Comparison of ENCODE assay signal across 13 cellular contexts in genomic region chr13:95176611-95177259, GRCh38.
DNase-seq lines count a peak whose midpoint lies in the region; TF ChIP-seq lines count a peak whose summit lies in the region.
"Had no signal": no experiment of that assay in that cellular context is flagged by ENCODE, and none has a peak within 500 bp of the region (broad histone marks: within the 10 kb centered on the region; RNA-seq: fewer than 3 reads in every experiment).

No MANE protein-coding gene starts in this region.

- no peaks in the 10 kb centered on the region for H3K9me3 ChIP-seq in CD4-positive, alpha-beta memory T cell (ENCODE audit: control insufficient read depth in 1 of 2, low read length in 2 of 2)
- H3K9me3 ChIP-seq: breast epithelium, MG63, upper lobe of left lung had no signal

- H3K27ac Mint-ChIP-seq in CD4-positive, alpha-beta memory T cell = peak overlapping the region; percentile 33 to 91 (median 88)
- H3K27ac Mint-ChIP-seq in T-helper 1 cell treated with Interleukin-12 subunit alpha and Interleukin-12 subunit beta and Interleukin-4 antibody, amounts not matched to agents 30 μg/mL and 1 μg/mL, for 36 hours = peak overlapping the region; percentile 53
- H3K27ac Mint-ChIP-seq in nephron progenitor cell = no peak overlapping the region

- DNase-seq in CD4-positive, alpha-beta memory T cell = peak in 4 of 5 donors; percentile 15 to 18 (median 16)
- DNase-seq in amniotic epithelial cell (ENCODE audit: low read depth) = peak; percentile 96
- peak; percentile 44 for DNase-seq in medulla oblongata (ENCODE audit: extremely low spot score)
- no peak for DNase-seq in nephron progenitor cell
- DNase-seq in putamen (ENCODE audit: low spot score) = no peak
- no peak for DNase-seq in foreskin fibroblast
- DNase-seq: effector memory CD4-positive, alpha-beta T cell; islet precursor cell; MG63; SHP77; upper lobe of left lung had no signal

- TF ChIP-seq CTCF in nephron progenitor cell (IDR thresholded peaks at IDR 0.05) (no peak), foreskin fibroblast (IDR thresholded peaks at IDR 0.05; ENCODE audit: low read depth, low read length) (no peak)

- no peaks in the 10 kb centered on the region for H3K36me3 ChIP-seq in CD4-positive, alpha-beta memory T cell (ENCODE audit: insufficient read depth, low read length)
- H3K36me3 ChIP-seq: breast epithelium had no signal

- H3K27me3 Mint-ChIP-seq in CD4-positive, alpha-beta memory T cell = no peaks in the 10 kb centered on the region
- H3K27me3 Mint-ChIP-seq in T-helper 1 cell treated with Interleukin-12 subunit alpha and Interleukin-12 subunit beta and Interleukin-4 antibody, amounts not matched to agents 30 μg/mL and 1 μg/mL, for 36 hours (ENCODE audit: low read depth) = no peaks in the 10 kb centered on the region
- peaks cover 3% of the 10 kb centered on the region for H3K27me3 Mint-ChIP-seq in nephron progenitor cell (ENCODE audit: low read depth, poor library complexity)

- peak overlapping the region in 7 of 8 donors; percentile 1 to 68 (median 21) for H3K4me3 Mint-ChIP-seq in CD4-positive, alpha-beta memory T cell
- H3K4me3 Mint-ChIP-seq in T-helper 1 cell treated with Interleukin-12 subunit alpha and Interleukin-12 subunit beta and Interleukin-4 antibody, amounts not matched to agents 30 μg/mL and 1 μg/mL, for 36 hours = no peak overlapping the region
- no peak overlapping the region for H3K4me3 Mint-ChIP-seq in nephron progenitor cell

- POLR2A ChIA-PET in CD4-positive, alpha-beta memory T cell (lab: Charles Lee; ENCODE audit: partially characterized antibody) = interaction anchor here (1.4 kb wide), 1 partner anchor 22 kb away, joined by 3 read pairs; no protein-coding TSS in a partner anchor

- H3K36me3 Mint-ChIP-seq in CD4-positive, alpha-beta memory T cell = peaks cover 62 to 76% of the 10 kb centered on the region in 2 donors
- peaks cover 18% of the 10 kb centered on the region for H3K36me3 Mint-ChIP-seq in T-helper 1 cell treated with Interleukin-12 subunit alpha and Interleukin-12 subunit beta and Interleukin-4 antibody, amounts not matched to agents 30 μg/mL and 1 μg/mL, for 36 hours (ENCODE audit: low read depth)
- peaks cover 59% of the 10 kb centered on the region for H3K36me3 Mint-ChIP-seq in nephron progenitor cell (ENCODE audit: low read depth)

- CTCF ChIA-PET in CD4-positive, alpha-beta memory T cell (lab: Charles Lee; ENCODE audit: partially characterized antibody) = interaction anchor here (0.8 to 9.1 kb wide), 2 partner anchors 14 to 204 kb away, joined by 3 to 74 read pairs; no protein-coding TSS in a partner anchor

- intact Hi-C loops in CD4-positive, alpha-beta memory T cell (cut with micrococcal nuclease) = loop anchor here (1.0 kb wide), 1 partner anchor 9 kb away; no protein-coding TSS in a partner anchor

- H3K27me3 ChIP-seq in CD4-positive, alpha-beta memory T cell (ENCODE audit: insufficient read depth, low read length) = no peaks in the 10 kb centered on the region
- H3K27me3 ChIP-seq: breast epithelium, MG63, upper lobe of left lung had no signal

- peaks cover 1 to 22% (median 13%) of the 10 kb centered on the region in 8 donors for H3K9me3 Mint-ChIP-seq in CD4-positive, alpha-beta memory T cell
- peaks cover 26% of the 10 kb centered on the region for H3K9me3 Mint-ChIP-seq in T-helper 1 cell treated with Interleukin-12 subunit alpha and Interleukin-12 subunit beta and Interleukin-4 antibody, amounts not matched to agents 30 μg/mL and 1 μg/mL, for 36 hours
- H3K9me3 Mint-ChIP-seq in nephron progenitor cell = peaks cover 18% of the 10 kb centered on the region

- H3K27ac ChIP-seq in CD4-positive, alpha-beta memory T cell (ENCODE audit: low read depth, low read length) = peak overlapping the region; percentile 23
- H3K27ac ChIP-seq: breast epithelium, upper lobe of left lung had no signal

- no peak overlapping the region for H3K4me3 ChIP-seq in CD4-positive, alpha-beta memory T cell (ENCODE audit: low read length in 2 of 2)
- H3K4me3 ChIP-seq in foreskin fibroblast (ENCODE audit: low read depth in 1 of 2, low read length in 2 of 2) = no peak overlapping the region
- H3K4me3 ChIP-seq: breast epithelium, MG63, upper lobe of left lung had no signal

- peaks cover 22 to 42% (median 37%) of the 10 kb centered on the region in 4 donors for H3K4me1 Mint-ChIP-seq in CD4-positive, alpha-beta memory T cell
- H3K4me1 Mint-ChIP-seq in T-helper 1 cell treated with Interleukin-12 subunit alpha and Interleukin-12 subunit beta and Interleukin-4 antibody, amounts not matched to agents 30 μg/mL and 1 μg/mL, for 36 hours (ENCODE audit: low read depth) = peaks cover 35% of the 10 kb centered on the region
- H3K4me1 Mint-ChIP-seq in nephron progenitor cell = peaks cover 22% of the 10 kb centered on the region

- peaks cover 20% of the 10 kb centered on the region for H3K4me1 ChIP-seq in CD4-positive, alpha-beta memory T cell (ENCODE audit: insufficient read depth, low read length)
- H3K4me1 ChIP-seq: breast epithelium had no signal

Comparison
In these comparisons a context has a peak if more than half of its experiments do, and no peak if none do; other contexts are left out.
1. DNase-seq: peak in CD4-positive, alpha-beta memory T cell (4 of 5), amniotic epithelial cell (single experiment) and medulla oblongata (single experiment); none in nephron progenitor cell (single experiment), putamen (single experiment) and foreskin fibroblast (0 of 2).
2. H3K4me3 Mint-ChIP-seq: peak in CD4-positive, alpha-beta memory T cell (7 of 8); none in T-helper 1 cell treated with Interleukin-12 subunit alpha and Interleukin-12 subunit beta and Interleukin-4 antibody, amounts not matched to agents 30 μg/mL and 1 μg/mL, for 36 hours (single experiment) and nephron progenitor cell (single experiment).